In the genomic region with DNA sequence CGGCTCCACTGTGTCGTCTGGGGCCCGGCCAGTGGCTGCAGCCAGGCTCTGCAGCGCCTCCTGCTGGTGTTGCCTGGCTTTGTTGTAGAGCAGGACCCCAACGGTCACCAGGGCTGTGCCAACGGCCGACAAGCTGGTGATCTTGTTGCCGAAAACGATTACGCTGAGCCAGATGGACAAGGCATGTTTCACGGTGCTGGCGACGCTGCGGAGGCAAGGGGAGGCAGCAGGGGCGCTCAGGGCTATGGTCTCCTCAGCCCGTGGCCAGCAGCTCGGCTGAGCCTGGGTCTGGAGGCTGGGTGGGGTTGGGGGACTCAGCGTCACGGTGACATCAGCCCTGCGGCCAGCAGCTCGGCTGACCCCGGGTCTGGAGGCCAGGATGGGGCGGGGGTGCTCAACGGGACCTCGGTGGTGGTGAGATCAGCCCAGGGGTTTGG, we compare ENCODE assay signal across 8 cellular contexts. TPM values are rescaled to one million over a fixed set of nuclear protein-coding genes. Genes with fewer than 3 reads are reported as not detected.
DNase-seq lines count a peak whose midpoint lies in the region; ATAC-seq and TF ChIP-seq lines count a peak whose summit lies in the region.

No MANE protein-coding gene starts in this region.

- no peaks in the 10 kb centered on the region for H3K36me3 ChIP-seq in mesendoderm (ENCODE audit: control insufficient read depth, insufficient read depth, low read length)

- no peaks in the 10 kb centered on the region for H3K79me2 ChIP-seq in mesendoderm (ENCODE audit: control insufficient read depth, insufficient read depth, low read length)

- H2BK15ac ChIP-seq in mesendoderm (replicated peaks; ENCODE audit: low read depth) = no peak overlapping the region

- H3K27me3 Mint-ChIP-seq in activated naive CD8-positive, alpha-beta T cell treated with anti-CD3 and anti-CD28 coated beads, Interleukin-2, amount 10 ng/mL, durations not matched to agents 7 days and 5 days = no peaks in the 10 kb centered on the region

- H3K23ac ChIP-seq in mesendoderm (ENCODE audit: low read length) = no peak overlapping the region

- no peak overlapping the region for H2BK5ac ChIP-seq in mesendoderm (ENCODE audit: low read length)

- peaks cover 2% of the 10 kb centered on the region for H3K4me1 Mint-ChIP-seq in activated naive CD8-positive, alpha-beta T cell treated with anti-CD3 and anti-CD28 coated beads, Interleukin-2, amount 10 ng/mL, durations not matched to agents 7 days and 5 days

- TF ChIP-seq CTCF in AG09319 (IDR thresholded peaks at IDR 0.05; ENCODE audit: low read depth, low read length) = peak; percentile 40

- H3K4me3 ChIP-seq in mesendoderm (ENCODE audit: low read length) = no peak overlapping the region

- DNase-seq in AG09319 (ENCODE audit: extremely low read depth, low read depth) = no peak
- peak; percentile 63 for DNase-seq in HuH-7 (ENCODE audit: low spot score)
- no peak for DNase-seq in activated naive CD8-positive, alpha-beta T cell treated with anti-CD3 and anti-CD28 coated beads, Interleukin-2, amount 10 ng/mL, durations not matched to agents 7 days and 5 days
- peak; percentile 44 for DNase-seq in mesendoderm
- no peak for DNase-seq in NCI-H774 (lab: John Stamatoyannopoulos, UW)
- no peak for DNase-seq in NCI-H146 (lab: John Stamatoyannopoulos, UW)
- DNase-seq in C1 segment of cervical spinal cord (lab: John Stamatoyannopoulos, UW) = no peak

- no peak overlapping the region for H3K4me3 Mint-ChIP-seq in activated naive CD8-positive, alpha-beta T cell treated with anti-CD3 and anti-CD28 coated beads, Interleukin-2, amount 10 ng/mL, durations not matched to agents 7 days and 5 days

- no peak overlapping the region for H4K8ac ChIP-seq in mesendoderm (ENCODE audit: low read depth, low read length)

- POLR2A ChIA-PET in activated naive CD8-positive, alpha-beta T cell treated with anti-CD3 and anti-CD28 coated beads, Interleukin-2, amount 10 ng/mL, durations not matched to agents 7 days and 5 days (lab: Charles Lee) = interaction anchor here (0.6 to 1.9 kb wide), 2 partner anchors 13 to 95 kb away, joined by 4 to 8 read pairs; no protein-coding TSS in a partner anchor

- no peaks in the 10 kb centered on the region for H3K79me1 ChIP-seq in mesendoderm (ENCODE audit: low read length)

- H3K9ac ChIP-seq in mesendoderm (ENCODE audit: low read length) = no peak overlapping the region

- peak; percentile 35 for ATAC-seq in activated naive CD8-positive, alpha-beta T cell treated with anti-CD3 and anti-CD28 coated beads, Interleukin-2, amount 10 ng/mL, durations not matched to agents 7 days and 5 days (ENCODE audit: low read depth)
- ATAC-seq in GM19351 (IDR thresholded peaks at IDR 0.05; ENCODE audit: unreplicated experiment) = no peak

- H3K9me3 Mint-ChIP-seq in activated naive CD8-positive, alpha-beta T cell treated with anti-CD3 and anti-CD28 coated beads, Interleukin-2, amount 10 ng/mL, durations not matched to agents 7 days and 5 days = no peaks in the 10 kb centered on the region

- no peak overlapping the region for H3K4ac ChIP-seq in mesendoderm (ENCODE audit: low read depth, low read length)

- H3K27ac Mint-ChIP-seq in activated naive CD8-positive, alpha-beta T cell treated with anti-CD3 and anti-CD28 coated beads, Interleukin-2, amount 10 ng/mL, durations not matched to agents 7 days and 5 days = no peak overlapping the region

- no peak overlapping the region for H3K27ac ChIP-seq in mesendoderm (ENCODE audit: low read depth, low read length)

- H2AK5ac ChIP-seq in mesendoderm (ENCODE audit: low read length) = no peak overlapping the region

- H2BK120ac ChIP-seq in mesendoderm (ENCODE audit: low read depth, low read length) = no peak overlapping the region

- H3K56ac ChIP-seq in mesendoderm (ENCODE audit: low read length) = no peak overlapping the region

- no peak overlapping the region for H4K5ac ChIP-seq in mesendoderm (ENCODE audit: low read length)

- H3K36me3 Mint-ChIP-seq in activated naive CD8-positive, alpha-beta T cell treated with anti-CD3 and anti-CD28 coated beads, Interleukin-2, amount 10 ng/mL, durations not matched to agents 7 days and 5 days = peaks cover 3% of the 10 kb centered on the region

- H3K4me1 ChIP-seq in mesendoderm (ENCODE audit: control insufficient read depth, low read depth, low read length) = no peaks in the 10 kb centered on the region

- no peak overlapping the region for H3K4me2 ChIP-seq in mesendoderm (ENCODE audit: low read length)

- WGBS in mesendoderm (ENCODE audit: extremely low coverage, insufficient coverage, low lambda C conversion rate) = no CpG with 5 or more reads among the region's 25 CpGs

- no peaks in the 10 kb centered on the region for H3K27me3 ChIP-seq in mesendoderm (ENCODE audit: insufficient read depth, low read length, poor library complexity)

- no peak overlapping the region for H3K18ac ChIP-seq in mesendoderm (ENCODE audit: low read length)

RNA-seq across cellular contexts. Expression of a gene that starts 7.0 kb away (rescaled TPM):
- total RNA-seq in activated naive CD8-positive, alpha-beta T cell treated with anti-CD3 and anti-CD28 coated beads, Interleukin-2, amount 10 ng/mL, durations not matched to agents 7 days and 5 days = 10 to 100 TPM; 40.8 to 42.3 TPM
- 39.1 TPM for polyA plus RNA-seq in mesendoderm (2013, experiment 1 of 2)
- 38.3 TPM for polyA plus RNA-seq in mesendoderm (2013, experiment 2 of 2)

RNA-seq across cellular contexts. Expression of a gene that starts 26.8 kb away (rescaled TPM):
- 10 to 100 TPM; 75.3 to 77.0 TPM for total RNA-seq in activated naive CD8-positive, alpha-beta T cell treated with anti-CD3 and anti-CD28 coated beads, Interleukin-2, amount 10 ng/mL, durations not matched to agents 7 days and 5 days
- 16.3 TPM for polyA plus RNA-seq in mesendoderm (2013, experiment 1 of 2)
- 15.9 TPM for polyA plus RNA-seq in mesendoderm (2013, experiment 2 of 2)

RNA-seq across cellular contexts. Expression of a gene that starts 33.9 kb away (rescaled TPM):
- 1 to 10 TPM; 5.2 to 6.7 TPM for total RNA-seq in activated naive CD8-positive, alpha-beta T cell treated with anti-CD3 and anti-CD28 coated beads, Interleukin-2, amount 10 ng/mL, durations not matched to agents 7 days and 5 days
- polyA plus RNA-seq in mesendoderm (2013, experiment 1 of 2) = 7.0 TPM
- 6.5 TPM for polyA plus RNA-seq in mesendoderm (2013, experiment 2 of 2)

RNA-seq across cellular contexts. Expression of a gene that starts 50.5 kb away (rescaled TPM):
- 10 to 100 TPM; 72.6 to 75.2 TPM for total RNA-seq in activated naive CD8-positive, alpha-beta T cell treated with anti-CD3 and anti-CD28 coated beads, Interleukin-2, amount 10 ng/mL, durations not matched to agents 7 days and 5 days
- 38.7 TPM for polyA plus RNA-seq in mesendoderm (2013, experiment 1 of 2)
- polyA plus RNA-seq in mesendoderm (2013, experiment 2 of 2) = 40.8 TPM

RNA-seq across cellular contexts. Expression of a gene that starts 58.3 kb away (rescaled TPM):
- total RNA-seq in activated naive CD8-positive, alpha-beta T cell treated with anti-CD3 and anti-CD28 coated beads, Interleukin-2, amount 10 ng/mL, durations not matched to agents 7 days and 5 days = 100 to 1,000 TPM; 104 to 106 TPM
- 23.7 TPM for polyA plus RNA-seq in mesendoderm (2013, experiment 1 of 2)
- polyA plus RNA-seq in mesendoderm (2013, experiment 2 of 2) = 25.4 TPM

Comparison
In these comparisons a context has a peak if more than half of its experiments do, and no peak if none do; other contexts are left out.
1. DNase-seq: peak in HuH-7 (single experiment) and mesendoderm (single experiment); none in AG09319 (single experiment), activated naive CD8-positive, alpha-beta T cell treated with anti-CD3 and anti-CD28 coated beads, Interleukin-2, amount 10 ng/mL, durations not matched to agents 7 days and 5 days (single experiment), NCI-H774 (single experiment), NCI-H146 (single experiment) and C1 segment of cervical spinal cord (0 of 14).